21 cellular contexts compared by ENCODE assay signal in genomic region chr12:11821386-11821785, GRCh38.
DNase-seq lines count a peak whose midpoint lies in the region; ATAC-seq and TF ChIP-seq lines count a peak whose summit lies in the region.
"Had no signal": no experiment of that assay in that cellular context is flagged by ENCODE, and none has a peak within 500 bp of the region (broad histone marks: within the 10 kb centered on the region; RNA-seq: fewer than 3 reads in every experiment).

No MANE protein-coding gene starts in this region.

- POLR2A ChIA-PET in MCF 10A (lab: Yijun Ruan, JAX), result no interaction called here

- H3K36me3 Mint-ChIP-seq in MCF 10A (ENCODE audit: insufficient read depth, unreplicated experiment) (no peaks in the 10 kb centered on the region), chondrocyte (ENCODE audit: low read depth) (peaks cover 4% of the 10 kb centered on the region)
- H3K36me3 Mint-ChIP-seq in stimulated activated naive B cell treated with anti-CD40 and anti-IgM and Interleukin-4, amounts not matched to agents 10 μg/mL and 1 μg/mL and 100 μg/mL, for 72 hours, result peaks cover 26 to 34% of the 10 kb centered on the region in 2 donors

- peak overlapping the region; percentile 47 for H3K27ac Mint-ChIP-seq in MCF 10A (ENCODE audit: low read depth, unreplicated experiment)
- peak overlapping the region; percentile 91 for H3K27ac Mint-ChIP-seq in chondrocyte (ENCODE audit: unreplicated experiment)
- H3K27ac Mint-ChIP-seq in stimulated activated naive B cell treated with anti-CD40 and anti-IgM and Interleukin-4, amounts not matched to agents 10 μg/mL and 1 μg/mL and 100 μg/mL, for 72 hours, result peak overlapping the region; percentile 94
- H3K27ac Mint-ChIP-seq: activated naive CD8-positive, alpha-beta T cell treated with anti-CD3 and anti-CD28 coated beads, Interleukin-2, amount 10 ng/mL, durations not matched to agents 7 days and 5 days had no signal

- no peaks in the 10 kb centered on the region for H3K9me3 ChIP-seq in mammary epithelial cell (replicated peaks; ENCODE audit: insufficient read depth, low read length)
- H3K9me3 ChIP-seq: gastroesophageal sphincter, tibial nerve had no signal

- in situ Hi-C loops in mammary epithelial cell (cut with MboI; ENCODE audit: low sequenced_read_pairs in 2 of 2), result no loop called here

- 85% methylated on average over 5 of the region's 5 CpGs for WGBS in mammary epithelial cell (ENCODE audit: low coverage, missing lambda C conversion rate)

- dilution Hi-C loops in mammary epithelial cell (cut with HindIII; ENCODE audit: low sequenced_read_pairs), result no loop called here

- H3K9ac ChIP-seq in mammary epithelial cell (ENCODE audit: insufficient read depth, low read length) (no peak overlapping the region), KMS-11 (peak overlapping the region; percentile 88)

- H3K36me3 ChIP-seq in mammary epithelial cell (ENCODE audit: insufficient read depth, low read length), result no peaks in the 10 kb centered on the region
- H3K36me3 ChIP-seq in KMS-11 (ENCODE audit: insufficient read depth), result no peaks in the 10 kb centered on the region
- H3K36me3 ChIP-seq: gastroesophageal sphincter, tibial nerve had no signal

- intact Hi-C loops in MCF 10A (cut with micrococcal nuclease), result no loop called here
- intact Hi-C loops in mammary epithelial cell (cut with micrococcal nuclease), result no loop called here

- H3K4me1 Mint-ChIP-seq in MCF 10A (ENCODE audit: insufficient read depth, unreplicated experiment) (peaks cover 13% of the 10 kb centered on the region), chondrocyte (ENCODE audit: low read depth) (peaks cover 40% of the 10 kb centered on the region)
- peaks cover 38 to 53% of the 10 kb centered on the region in 2 donors for H3K4me1 Mint-ChIP-seq in stimulated activated naive B cell treated with anti-CD40 and anti-IgM and Interleukin-4, amounts not matched to agents 10 μg/mL and 1 μg/mL and 100 μg/mL, for 72 hours

- no TSS peak for BruUV-seq in MCF 10A (replicated peaks; lab: Mats Ljungman, UMichigan)
- no TSS peak for BruUV-seq in mammary epithelial cell (replicated peaks; lab: Mats Ljungman, UMichigan)

- H3K4me3 ChIP-seq in mammary epithelial cell (replicated peaks in 1 of 3; ENCODE audit: insufficient read depth in 1 of 3, low read depth in 2 of 3, low read length in 3 of 3) (no peak overlapping the region), KMS-11 (IDR thresholded peaks at IDR 0.05; ENCODE audit: insufficient read depth, low read depth, low read length) (no peak overlapping the region)
- H3K4me3 ChIP-seq: gastroesophageal sphincter, GM23248, hepatocyte, tibial nerve had no signal

- no peaks in the 10 kb centered on the region for H3K27me3 ChIP-seq in mammary epithelial cell (ENCODE audit: insufficient read depth, low read length)
- no peaks in the 10 kb centered on the region for H3K27me3 ChIP-seq in KMS-11 (ENCODE audit: insufficient read depth, low read depth)
- H3K27me3 ChIP-seq: gastroesophageal sphincter, hepatocyte, tibial nerve had no signal

- no peak overlapping the region for H2AFZ ChIP-seq in mammary epithelial cell (ENCODE audit: low read depth, low read length)
- no peak overlapping the region for H2AFZ ChIP-seq in KMS-11 (ENCODE audit: low read depth)
- H2AFZ ChIP-seq: GM23248, hepatocyte had no signal

- H3K4me2 ChIP-seq in mammary epithelial cell (ENCODE audit: insufficient read depth, low read depth, low read length) (no peak overlapping the region), KMS-11 (peak overlapping the region; percentile 84)
- H3K4me2 ChIP-seq: hepatocyte had no signal

- DNase-seq in MCF 10A (ENCODE audit: unreplicated experiment) (no peak), mammary epithelial cell (no peak), chondrocyte (ENCODE audit: low spot score) (no peak), nucleus accumbens (lab: John Stamatoyannopoulos, UW) (no peak)
- no peak for DNase-seq in stimulated activated naive B cell treated with anti-CD40 and anti-IgM and Interleukin-4, amounts not matched to agents 10 μg/mL and 1 μg/mL and 100 μg/mL, for 72 hours
- DNase-seq: activated naive CD8-positive, alpha-beta T cell treated with anti-CD3 and anti-CD28 coated beads, Interleukin-2, amount 10 ng/mL, durations not matched to agents 7 days and 5 days; HFFc6; Karpas-422; left cardiac atrium; MV-4-11; NCI-H510A; Right ventricle myocardium superior had no signal

- TF ChIP-seq CTCF in MCF 10A (IDR thresholded peaks at IDR 0.05; ENCODE audit: unreplicated experiment), result no peak
- no peak for TF ChIP-seq CTCF in mammary epithelial cell (conservative IDR thresholded peaks at IDR 0.05 in 1 of 2, IDR thresholded peaks at IDR 0.05 in 1 of 2; ENCODE audit: extremely low read depth in 1 of 2, insufficient read depth in 1 of 2, low read depth in 1 of 2, low read length in 2 of 2)
- no peak for TF ChIP-seq CTCF in KMS-11 (conservative IDR thresholded peaks at IDR 0.05; ENCODE audit: low read depth, low read length)
- TF ChIP-seq CTCF in chondrocyte (IDR thresholded peaks at IDR 0.05), result no peak

- H3K79me2 ChIP-seq in mammary epithelial cell (ENCODE audit: insufficient read depth, low read length), result peaks cover 7% of the 10 kb centered on the region
- H3K79me2 ChIP-seq in KMS-11 (ENCODE audit: insufficient read depth, low read depth), result no peaks in the 10 kb centered on the region

- CTCF ChIA-PET in MCF 10A (lab: Yijun Ruan, JAX), result interaction anchor here (0.6 to 0.7 kb wide), 2 partner anchors 1061 to 1177 kb away, joined by 3 read pairs; no protein-coding TSS in a partner anchor
- CTCF ChIA-PET in mammary epithelial cell (lab: Charles Lee; ENCODE audit: low non-redundant PET), result no interaction called here

- H3K27ac ChIP-seq in mammary epithelial cell (ENCODE audit: insufficient read depth, low read depth, low read length) (no peak overlapping the region), KMS-11 (peak overlapping the region; percentile 99)
- H3K27ac ChIP-seq: C4-2B, GM23248, hepatocyte had no signal

- H3K9me3 Mint-ChIP-seq in MCF 10A (ENCODE audit: unreplicated experiment) (no peaks in the 10 kb centered on the region), chondrocyte (ENCODE audit: low read depth) (no peaks in the 10 kb centered on the region)
- peaks cover 3 to 4% of the 10 kb centered on the region in 2 donors for H3K9me3 Mint-ChIP-seq in stimulated activated naive B cell treated with anti-CD40 and anti-IgM and Interleukin-4, amounts not matched to agents 10 μg/mL and 1 μg/mL and 100 μg/mL, for 72 hours
- H3K9me3 Mint-ChIP-seq: activated naive CD8-positive, alpha-beta T cell treated with anti-CD3 and anti-CD28 coated beads, Interleukin-2, amount 10 ng/mL, durations not matched to agents 7 days and 5 days; central memory CD8-positive, alpha-beta T cell; HFFc6 had no signal

- no peaks in the 10 kb centered on the region for H3K27me3 Mint-ChIP-seq in MCF 10A (ENCODE audit: insufficient read depth, unreplicated experiment)
- H3K27me3 Mint-ChIP-seq in chondrocyte (ENCODE audit: low read depth), result no peaks in the 10 kb centered on the region
- H3K27me3 Mint-ChIP-seq in stimulated activated naive B cell treated with anti-CD40 and anti-IgM and Interleukin-4, amounts not matched to agents 10 μg/mL and 1 μg/mL and 100 μg/mL, for 72 hours, result no peaks in the 10 kb centered on the region
- H3K27me3 Mint-ChIP-seq: activated naive CD8-positive, alpha-beta T cell treated with anti-CD3 and anti-CD28 coated beads, Interleukin-2, amount 10 ng/mL, durations not matched to agents 7 days and 5 days; central memory CD8-positive, alpha-beta T cell had no signal

- H3K4me1 ChIP-seq in mammary epithelial cell (ENCODE audit: insufficient read depth, low read length) (peaks cover 16% of the 10 kb centered on the region), KMS-11 (ENCODE audit: low read depth, poor library complexity, severe bottlenecking) (peaks cover 77% of the 10 kb centered on the region)

- no peak for ATAC-seq in stimulated activated naive B cell treated with anti-CD40 and anti-IgM and Interleukin-4, amounts not matched to agents 10 μg/mL and 1 μg/mL and 100 μg/mL, for 72 hours (replicated peaks)
- ATAC-seq in GM18907 (IDR thresholded peaks at IDR 0.05; ENCODE audit: unreplicated experiment) (no peak), GM18511 (IDR thresholded peaks at IDR 0.05; ENCODE audit: unreplicated experiment) (no peak)
- ATAC-seq: gastroesophageal sphincter, left cardiac atrium had no signal

- H3K4me3 Mint-ChIP-seq in MCF 10A (ENCODE audit: unreplicated experiment) (no peak overlapping the region), chondrocyte (ENCODE audit: unreplicated experiment) (no peak overlapping the region)
- H3K4me3 Mint-ChIP-seq in stimulated activated naive B cell treated with anti-CD40 and anti-IgM and Interleukin-4, amounts not matched to agents 10 μg/mL and 1 μg/mL and 100 μg/mL, for 72 hours, result no peak overlapping the region
- H3K4me3 Mint-ChIP-seq: activated naive CD8-positive, alpha-beta T cell treated with anti-CD3 and anti-CD28 coated beads, Interleukin-2, amount 10 ng/mL, durations not matched to agents 7 days and 5 days; central memory CD8-positive, alpha-beta T cell; HFFc6 had no signal

- H4K20me1 ChIP-seq in mammary epithelial cell (ENCODE audit: insufficient read depth, low read length) (no peaks in the 10 kb centered on the region), KMS-11 (ENCODE audit: insufficient read depth) (no peaks in the 10 kb centered on the region)
